Comparison of ENCODE assay signal across 9 cellular contexts in the genomic region with DNA sequence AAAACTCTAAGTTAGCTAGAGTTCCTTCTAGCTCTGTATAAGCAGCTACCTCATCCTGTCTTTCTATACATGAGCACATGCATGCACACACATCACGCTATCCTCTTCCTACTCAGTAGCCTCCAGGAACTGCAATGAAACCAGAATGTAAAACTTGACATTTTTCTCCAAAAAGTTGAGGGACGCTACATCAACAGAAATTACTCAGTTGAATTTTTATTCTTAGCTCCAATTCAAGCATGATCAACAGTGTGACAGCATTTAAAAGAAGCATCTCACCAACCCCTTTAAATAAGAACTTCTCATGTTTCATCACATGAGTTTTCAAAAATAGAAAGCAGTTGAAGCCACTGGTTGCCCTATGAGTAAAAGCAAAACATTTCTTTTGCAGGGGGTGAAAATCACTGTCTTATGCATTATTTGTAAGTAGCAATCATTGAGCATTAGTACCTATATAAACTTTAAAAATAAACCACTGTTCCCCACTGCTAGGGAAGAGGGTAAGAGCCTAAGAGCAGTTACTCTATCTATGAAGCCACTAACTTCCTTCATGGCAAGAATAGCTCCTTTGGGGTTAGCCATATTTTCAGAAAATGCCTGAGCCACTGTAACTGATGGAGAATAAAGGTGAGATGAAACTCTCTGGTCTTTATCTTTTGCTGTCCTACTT.
A peak's percentile ranks its signal among the peaks of the same experiment; 100 is the strongest.
DNase-seq lines count a peak whose midpoint lies in the region; ATAC-seq and TF ChIP-seq lines count a peak whose summit lies in the region.
"Had no signal": no experiment of that assay in that cellular context is flagged by ENCODE, and none has a peak within 500 bp of the region (broad histone marks: within the 10 kb centered on the region; RNA-seq: fewer than 3 reads in every experiment).

No MANE protein-coding gene starts in this region.

- CTCF ChIA-PET in RWPE1 (lab: Yijun Ruan, JAX) = no interaction called here

- H3K4me3 ChIP-seq in lower leg skin (ENCODE audit: low read depth, poor library complexity, severe bottlenecking) = no peak overlapping the region
- H3K4me3 ChIP-seq: ovary had no signal

- ATAC-seq in GM18873 (IDR thresholded peaks at IDR 0.05; ENCODE audit: low FRiP score, unreplicated experiment) (peak; percentile 73), GM21619 (IDR thresholded peaks at IDR 0.05; ENCODE audit: unreplicated experiment) (peak; percentile 76), HG03342 (IDR thresholded peaks at IDR 0.05; ENCODE audit: unreplicated experiment) (peak; percentile 49)

- 85% methylated on average over 2 of the region's 2 CpGs for WGBS in lower leg skin, 2 donors

- TF ChIP-seq POLR2A in lower leg skin (IDR thresholded peaks at IDR 0.05) = no peak

- intact Hi-C loops in lower leg skin (cut with DNase I; ENCODE audit: low total_unique reads) = no loop called here

- POLR2A ChIA-PET in RWPE1 (lab: Yijun Ruan, JAX; ENCODE audit: low non-redundant PET) = no interaction called here

- no peak for TF ChIP-seq CTCF in RWPE1 (conservative IDR thresholded peaks at IDR 0.05; ENCODE audit: low read depth)
- TF ChIP-seq CTCF in lower leg skin (IDR thresholded peaks at IDR 0.05) = no peak

- no peak overlapping the region for H3K27ac ChIP-seq in RWPE1
- H3K27ac ChIP-seq: ovary had no signal

- DNase-seq in pons (ENCODE audit: low spot score) = peak; percentile 34
- no peak for DNase-seq in RWPE1 (ENCODE audit: low spot score)
- no peak for DNase-seq in putamen (ENCODE audit: low spot score)
- no peak for DNase-seq in lower leg skin (ENCODE audit: low spot score in 2 of 2)
- DNase-seq: NCI-H2171 treated with DMSO at 0.1 percent for 48 hours, ovary had no signal
